In genomic region chr6:7194657-7195056, GRCh38 we compare ENCODE assay signal across 13 cellular contexts.
DNase-seq lines count a peak whose midpoint lies in the region; ATAC-seq and TF ChIP-seq lines count a peak whose summit lies in the region.
"Had no signal": no experiment of that assay in that cellular context is flagged by ENCODE, and none has a peak within 500 bp of the region (broad histone marks: within the 10 kb centered on the region; RNA-seq: fewer than 3 reads in every experiment).

No MANE protein-coding gene starts in this region.

- H3K36me3 Mint-ChIP-seq in GM23338 (ENCODE audit: low read depth) = peaks cover 4% of the 10 kb centered on the region; the same call in 2 of the 3 replicates

- no peaks in the 10 kb centered on the region for H3K9me3 Mint-ChIP-seq in GM23338

- ATAC-seq in GM23338 = no peak

- intact Hi-C loops in esophagus squamous epithelium (cut with DNase I) (no loop called here), posterior vena cava (cut with DNase I) (no loop called here)

- H3K4me3 Mint-ChIP-seq in GM23338 = no peak overlapping the region

- peaks cover 18% of the 10 kb centered on the region; the same call in 2 of the 3 replicates for H3K4me1 Mint-ChIP-seq in GM23338

- WGBS in esophagus squamous epithelium, 2 donors = 75 to 83% methylated on average over 3 of the region's 3 CpGs

- H3K27me3 Mint-ChIP-seq in GM23338 (ENCODE audit: insufficient read depth, low read depth, poor library complexity) = peaks cover 3% of the 10 kb centered on the region

- no peaks in the 10 kb centered on the region for H3K27me3 ChIP-seq in GM23338 (ENCODE audit: insufficient read depth)
- H3K27me3 ChIP-seq in esophagus squamous epithelium = no peaks in the 10 kb centered on the region
- H3K27me3 ChIP-seq in subcutaneous abdominal adipose tissue (ENCODE audit: control insufficient read depth in 5 of 5, insufficient read depth in 4 of 5, low read length in 5 of 5) = no peaks in the 10 kb centered on the region
- H3K27me3 ChIP-seq: BE2C, SJCRH30 had no signal

- H3K4me3 ChIP-seq in GM23338 (no peak overlapping the region), esophagus squamous epithelium (no peak overlapping the region), subcutaneous abdominal adipose tissue (ENCODE audit: low read depth in 1 of 5, low read length in 5 of 5) (no peak overlapping the region)
- H3K4me3 ChIP-seq: SJCRH30 had no signal

- in situ Hi-C loops in GM13977 (cut with MboI; ENCODE audit: low pct_unique_long_range_greater_than_20kb, low sequenced_read_pairs, unreplicated experiment) = no loop called here

- TF ChIP-seq CTCF in GM23338 (conservative IDR thresholded peaks at IDR 0.05; ENCODE audit: low read depth in 2 of 2) (no peak), VCaP (conservative IDR thresholded peaks at IDR 0.05) (no peak), esophagus squamous epithelium (IDR thresholded peaks at IDR 0.05) (no peak), GM13977 (IDR thresholded peaks at IDR 0.05; ENCODE audit: extremely low read depth, insufficient read depth, missing control alignments) (no peak)

- H3K4me1 ChIP-seq in GM23338 (ENCODE audit: insufficient read depth) (no peaks in the 10 kb centered on the region), esophagus squamous epithelium (peaks cover 0 to 44% (median 9%) of the 10 kb centered on the region in 3 donors), subcutaneous abdominal adipose tissue (ENCODE audit: control insufficient read depth in 5 of 5, insufficient read depth in 5 of 5, low read length in 5 of 5) (peaks cover 2 to 37% (median 32%) of the 10 kb centered on the region in 5 donors)
- H3K4me1 ChIP-seq: BE2C, SJCRH30 had no signal

- no peaks in the 10 kb centered on the region for H3K36me3 ChIP-seq in GM23338 (ENCODE audit: insufficient read depth)
- H3K36me3 ChIP-seq in esophagus squamous epithelium = peaks cover 0 to 82% (median 11%) of the 10 kb centered on the region in 3 donors
- H3K36me3 ChIP-seq in subcutaneous abdominal adipose tissue (ENCODE audit: control insufficient read depth in 5 of 5, insufficient read depth in 5 of 5, low read length in 5 of 5) = peaks cover 17 to 43% (median 25%) of the 10 kb centered on the region in 5 donors
- H3K36me3 ChIP-seq: SJCRH30 had no signal

- no peak for TF ChIP-seq POLR2A in esophagus squamous epithelium (IDR thresholded peaks at IDR 0.05)

- peak overlapping the region; percentile 64; the same call in 1 of the 2 replicates for H3K27ac Mint-ChIP-seq in GM23338

- H3K79me2 ChIP-seq in GM23338 (replicated peaks; ENCODE audit: insufficient read depth) = no peaks in the 10 kb centered on the region; the same call in none of the 2 replicates

- no peak overlapping the region for H2AFZ ChIP-seq in GM23338

- H3K27ac ChIP-seq in GM23338 (ENCODE audit: low read depth) = no peak overlapping the region
- H3K27ac ChIP-seq in VCaP = peak overlapping the region; percentile 38; the same call in 1 of the 2 replicates
- H3K27ac ChIP-seq in esophagus squamous epithelium = peak overlapping the region in 3 of 4 donors; percentile 47 to 72 (median 57)
- peak overlapping the region; percentile 8 for H3K27ac ChIP-seq in subcutaneous abdominal adipose tissue (ENCODE audit: low read depth, low read length)
- H3K27ac ChIP-seq: SJCRH30 had no signal

- H4K20me1 ChIP-seq in GM23338 (replicated peaks; ENCODE audit: insufficient read depth) = no peaks in the 10 kb centered on the region

- no peaks in the 10 kb centered on the region for H3K9me2 ChIP-seq in GM23338 (ENCODE audit: insufficient read depth)

- H3F3A ChIP-seq in GM23338 (replicated peaks; ENCODE audit: low read depth) = no peaks in the 10 kb centered on the region

- DNase-seq in GM23338 (ENCODE audit: low spot score) (no peak), esophagus squamous epithelium (lab: John Stamatoyannopoulos, UW) (no peak), posterior vena cava (ENCODE audit: low spot score) (no peak), GM13977 (ENCODE audit: low spot score) (no peak), NOMO-1 treated with DMSO at 0.1 percent for 48 hours (lab: John Stamatoyannopoulos, UW; ENCODE audit: unreplicated experiment) (no peak)
- DNase-seq: BE2C, DMS153, NCI-H1436, NCI-H2081 treated with DMSO at 0.1 percent for 48 hours, NCI-H524, SJCRH30 had no signal

- no peaks in the 10 kb centered on the region for H3K9me3 ChIP-seq in esophagus squamous epithelium
- H3K9me3 ChIP-seq in subcutaneous abdominal adipose tissue (ENCODE audit: control insufficient read depth in 5 of 5, low read length in 5 of 5) = no peaks in the 10 kb centered on the region
- H3K9me3 ChIP-seq: BE2C, SJCRH30 had no signal

- no peak overlapping the region for H3K4me2 ChIP-seq in GM23338

- H3K9ac ChIP-seq in subcutaneous abdominal adipose tissue (ENCODE audit: low read length in 5 of 5) = no peak overlapping the region

TF ChIP-seq in GM23338, 12 proteins besides CTCF, POLR2A, EP300 and RAD21 (continues in another document):
- no peak for TF ChIP-seq ETS1 (IDR thresholded peaks at IDR 0.05)
- TF ChIP-seq CREB1 (CRISPR knock-in tag; IDR thresholded peaks at IDR 0.05; ENCODE audit: low read depth) = no peak
- TF ChIP-seq ZNF331 (CRISPR knock-in tag; IDR thresholded peaks at IDR 0.05; ENCODE audit: low read depth) = no peak
- no peak for TF ChIP-seq ZNF462 (CRISPR knock-in tag; IDR thresholded peaks at IDR 0.05)
- no peak for TF ChIP-seq POLR2AphosphoS5 (IDR thresholded peaks at IDR 0.05; ENCODE audit: low read depth)
- no peak for TF ChIP-seq STAT1 (IDR thresholded peaks at IDR 0.05; ENCODE audit: unreplicated experiment)
- TF ChIP-seq EZH2phosphoT487 (IDR thresholded peaks at IDR 0.05; ENCODE audit: unreplicated experiment) = no peak
